In genomic region chr7:97167176-97167575, GRCh38 we compare ENCODE assay signal across 21 cellular contexts.
"Had no signal": no experiment of that assay in that cellular context is flagged by ENCODE, and none has a peak within 500 bp of the region (broad histone marks: within the 10 kb centered on the region; RNA-seq: fewer than 3 reads in every experiment).

No MANE protein-coding gene starts in this region.

- DNase-seq: activated B cell treated with CpG ODN at 0.5 μM for 24 hours; activated CD4-positive, alpha-beta T cell treated with anti-CD3 and anti-CD28 coated beads, Interleukin-2, amount 10 ng/mL, durations not matched to agents 24 days and 14 days; activated effector memory CD4-positive, alpha-beta T cell treated with Interleukin-2 at 50 U/mL for 16 hours; head of caudate nucleus; left cardiac atrium; retina; stimulated activated CD4-positive, alpha-beta T cell treated with anti-CD3 and anti-CD28 coated beads, Interleukin-4, amount 100 ng/mL, for 24 hours; stomach; T1000 had no signal

- H3K4me1 ChIP-seq: breast epithelium, gastroesophageal sphincter, stomach, suprapubic skin, tibial nerve had no signal

- H3K27ac ChIP-seq: breast epithelium, gastroesophageal sphincter, stomach, suprapubic skin, tibial nerve had no signal

- H3K9me3 Mint-ChIP-seq: natural killer cell treated with Interleukin-12 subunit alpha and Interleukin-12 subunit beta and Interleukin-15 and Interleukin-18, amount 100 ng/mL, for 72 hours had no signal

- H3K27me3 Mint-ChIP-seq: activated B cell treated with CpG ODN at 0.5 μM for 24 hours; activated CD4-positive, alpha-beta T cell treated with anti-CD3 and anti-CD28 coated beads, Interleukin-2, amount 10 ng/mL, durations not matched to agents 24 days and 14 days; activated naive CD4-positive, alpha-beta T cell treated with anti-CD3 and anti-CD28 coated beads, Interleukin-2, amount 50 U/mL, for 24 hours; central memory CD8-positive, alpha-beta T cell; memory B cell; natural killer cell treated with Interleukin-12 subunit alpha and Interleukin-12 subunit beta and Interleukin-15 and Interleukin-18, amount 100 ng/mL, for 72 hours; progenitor cell of endocrine pancreas had no signal

- H3K4me3 Mint-ChIP-seq: activated B cell treated with CpG ODN at 0.5 μM for 24 hours; activated CD4-positive, alpha-beta T cell treated with anti-CD3 and anti-CD28 coated beads, Interleukin-2, amount 10 ng/mL, durations not matched to agents 24 days and 14 days; activated naive CD4-positive, alpha-beta T cell treated with anti-CD3 and anti-CD28 coated beads, Interleukin-2, amount 50 U/mL, for 24 hours; central memory CD8-positive, alpha-beta T cell; memory B cell; natural killer cell treated with Interleukin-12 subunit alpha and Interleukin-12 subunit beta and Interleukin-15 and Interleukin-18, amount 100 ng/mL, for 72 hours; T-helper 1 cell treated with Interleukin-12 subunit alpha and Interleukin-12 subunit beta and Interleukin-4 antibody, amounts not matched to agents 30 μg/mL and 1 μg/mL, for 36 hours had no signal

- FAIRE-seq: colon, islet of Langerhans had no signal

- H3K4me3 ChIP-seq: breast epithelium, gastroesophageal sphincter, stomach, suprapubic skin, tibial nerve had no signal

- ATAC-seq: gastroesophageal sphincter, left cardiac atrium had no signal

- H3K36me3 ChIP-seq: breast epithelium, gastroesophageal sphincter, suprapubic skin, tibial nerve had no signal

- H3K27ac Mint-ChIP-seq: activated B cell treated with CpG ODN at 0.5 μM for 24 hours; activated naive CD4-positive, alpha-beta T cell treated with anti-CD3 and anti-CD28 coated beads, Interleukin-2, amount 50 U/mL, for 24 hours; memory B cell; progenitor cell of endocrine pancreas; T-helper 1 cell treated with Interleukin-12 subunit alpha and Interleukin-12 subunit beta and Interleukin-4 antibody, amounts not matched to agents 30 μg/mL and 1 μg/mL, for 36 hours had no signal

- H3K9me3 ChIP-seq: breast epithelium, gastroesophageal sphincter, stomach, suprapubic skin, tibial nerve had no signal

- H3K27me3 ChIP-seq: breast epithelium, gastroesophageal sphincter, stomach, suprapubic skin, tibial nerve had no signal
